Comparison of ENCODE assay signal across 3 cellular contexts in genomic region chr20:63326314-63327228, GRCh38.
TF ChIP-seq lines count a peak whose summit lies in the region.

No MANE protein-coding gene starts in this region.

TF ChIP-seq in SK-N-SH, 30 proteins besides CTCF, POLR2A, EP300 and RAD21:
- TF ChIP-seq GABPA (IDR thresholded peaks at IDR 0.05; ENCODE audit: low read depth): peak; percentile 23; the same call in 1 of the 2 replicates
- TF ChIP-seq POLR2AphosphoS5 (IDR thresholded peaks at IDR 0.05; ENCODE audit: low read depth, low read length): no peak
- TF ChIP-seq SIN3A (IDR thresholded peaks at IDR 0.05; ENCODE audit: borderline replicate concordance, low read depth, low read length): no peak
- no peak for TF ChIP-seq PBX3 (IDR thresholded peaks at IDR 0.05)
- no peak for TF ChIP-seq GATA2 (CRISPR knock-in tag; IDR thresholded peaks at IDR 0.05)
- no peak for TF ChIP-seq ZBTB33 (IDR thresholded peaks at IDR 0.05; ENCODE audit: borderline replicate concordance, low read depth)
- no peak for TF ChIP-seq MEF2A (IDR thresholded peaks at IDR 0.05; ENCODE audit: borderline replicate concordance, low read depth)

TF ChIP-seq in SK-N-SH treated with all-trans-retinoic acid at 6 μM for 48 hours, 23 proteins besides CTCF, POLR2A, EP300 and RAD21:
- TF ChIP-seq ZNF8 (CRISPR knock-in tag; IDR thresholded peaks at IDR 0.05): no peak
- no peak for TF ChIP-seq TOX (CRISPR knock-in tag; IDR thresholded peaks at IDR 0.05; ENCODE audit: borderline replicate concordance)
- TF ChIP-seq, protein P1, sequence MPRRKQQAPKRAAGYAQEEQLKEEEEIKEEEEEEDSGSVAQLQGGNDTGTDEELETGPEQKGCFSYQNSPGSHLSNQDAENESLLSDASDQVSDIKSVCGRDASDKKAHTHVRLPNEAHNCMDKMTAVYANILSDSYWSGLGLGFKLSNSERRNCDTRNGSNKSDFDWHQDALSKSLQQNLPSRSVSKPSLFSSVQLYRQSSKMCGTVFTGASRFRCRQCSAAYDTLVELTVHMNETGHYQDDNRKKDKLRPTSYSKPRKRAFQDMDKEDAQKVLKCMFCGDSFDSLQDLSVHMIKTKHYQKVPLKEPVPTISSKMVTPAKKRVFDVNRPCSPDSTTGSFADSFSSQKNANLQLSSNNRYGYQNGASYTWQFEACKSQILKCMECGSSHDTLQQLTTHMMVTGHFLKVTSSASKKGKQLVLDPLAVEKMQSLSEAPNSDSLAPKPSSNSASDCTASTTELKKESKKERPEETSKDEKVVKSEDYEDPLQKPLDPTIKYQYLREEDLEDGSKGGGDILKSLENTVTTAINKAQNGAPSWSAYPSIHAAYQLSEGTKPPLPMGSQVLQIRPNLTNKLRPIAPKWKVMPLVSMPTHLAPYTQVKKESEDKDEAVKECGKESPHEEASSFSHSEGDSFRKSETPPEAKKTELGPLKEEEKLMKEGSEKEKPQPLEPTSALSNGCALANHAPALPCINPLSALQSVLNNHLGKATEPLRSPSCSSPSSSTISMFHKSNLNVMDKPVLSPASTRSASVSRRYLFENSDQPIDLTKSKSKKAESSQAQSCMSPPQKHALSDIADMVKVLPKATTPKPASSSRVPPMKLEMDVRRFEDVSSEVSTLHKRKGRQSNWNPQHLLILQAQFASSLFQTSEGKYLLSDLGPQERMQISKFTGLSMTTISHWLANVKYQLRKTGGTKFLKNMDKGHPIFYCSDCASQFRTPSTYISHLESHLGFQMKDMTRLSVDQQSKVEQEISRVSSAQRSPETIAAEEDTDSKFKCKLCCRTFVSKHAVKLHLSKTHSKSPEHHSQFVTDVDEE (CRISPR knock-in tag; IDR thresholded peaks at IDR 0.05): no peak
- TF ChIP-seq ISL1 (CRISPR knock-in tag; IDR thresholded peaks at IDR 0.05): no peak
- no peak for TF ChIP-seq CSDC2 (CRISPR knock-in tag; IDR thresholded peaks at IDR 0.05)
- TF ChIP-seq, protein P2, sequence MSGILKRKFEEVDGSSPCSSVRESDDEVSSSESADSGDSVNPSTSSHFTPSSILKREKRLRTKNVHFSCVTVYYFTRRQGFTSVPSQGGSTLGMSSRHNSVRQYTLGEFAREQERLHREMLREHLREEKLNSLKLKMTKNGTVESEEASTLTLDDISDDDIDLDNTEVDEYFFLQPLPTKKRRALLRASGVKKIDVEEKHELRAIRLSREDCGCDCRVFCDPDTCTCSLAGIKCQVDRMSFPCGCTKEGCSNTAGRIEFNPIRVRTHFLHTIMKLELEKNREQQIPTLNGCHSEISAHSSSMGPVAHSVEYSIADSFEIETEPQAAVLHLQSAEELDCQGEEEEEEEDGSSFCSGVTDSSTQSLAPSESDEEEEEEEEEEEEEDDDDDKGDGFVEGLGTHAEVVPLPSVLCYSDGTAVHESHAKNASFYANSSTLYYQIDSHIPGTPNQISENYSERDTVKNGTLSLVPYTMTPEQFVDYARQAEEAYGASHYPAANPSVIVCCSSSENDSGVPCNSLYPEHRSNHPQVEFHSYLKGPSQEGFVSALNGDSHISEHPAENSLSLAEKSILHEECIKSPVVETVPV (CRISPR knock-in tag; IDR thresholded peaks at IDR 0.05): no peak
- TF ChIP-seq POU6F1 (CRISPR knock-in tag; IDR thresholded peaks at IDR 0.05; ENCODE audit: borderline replicate concordance, low read depth): no peak
- TF ChIP-seq SNAI2 (CRISPR knock-in tag; IDR thresholded peaks at IDR 0.05): no peak
- no peak for TF ChIP-seq ZNF70 (CRISPR knock-in tag; IDR thresholded peaks at IDR 0.05)
- no peak for TF ChIP-seq ARNTL (CRISPR knock-in tag; IDR thresholded peaks at IDR 0.05; ENCODE audit: borderline replicate concordance, low read depth)
- TF ChIP-seq OSR1 (CRISPR knock-in tag; IDR thresholded peaks at IDR 0.05): no peak
- TF ChIP-seq ESRRG (CRISPR knock-in tag; IDR thresholded peaks at IDR 0.05): no peak
- no peak for TF ChIP-seq ZFP30 (CRISPR knock-in tag; IDR thresholded peaks at IDR 0.05)
- TF ChIP-seq PPARA (CRISPR knock-in tag; IDR thresholded peaks at IDR 0.05; ENCODE audit: borderline replicate concordance): no peak
- no peak for TF ChIP-seq PATZ1 (CRISPR knock-in tag; IDR thresholded peaks at IDR 0.05; ENCODE audit: borderline replicate concordance)
- no peak for TF ChIP-seq CREB5 (CRISPR knock-in tag; IDR thresholded peaks at IDR 0.05; ENCODE audit: low read depth)

TF ChIP-seq in K562, 482 proteins besides CTCF, POLR2A, EP300 and RAD21:
- TF ChIP-seq EHMT2 (IDR thresholded peaks at IDR 0.05) (peak; percentile 32; the same call in 1 of the 2 replicates), FOXP1 (CRISPR knock-in tag; IDR thresholded peaks at IDR 0.05) (peak; percentile 97), ETV6 (IDR thresholded peaks at IDR 0.05; ENCODE audit: borderline replicate concordance in 1 of 2, low read depth in 2 of 2, low read length in 1 of 2) (peak; percentile 80 to 88; a peak in 3 of 4 replicates), ETV6 (CRISPR knock-in tag; IDR thresholded peaks at IDR 0.05; ENCODE audit: borderline replicate concordance) (no peak), COPS2 (conservative IDR thresholded peaks at IDR 0.05) (no peak), ELF1 (tag; IDR thresholded peaks at IDR 0.05) (peak; percentile 73), ZNF217 (CRISPR knock-in tag; IDR thresholded peaks at IDR 0.05) (no peak), GABPA (tag; conservative IDR thresholded peaks at IDR 0.05; ENCODE audit: low read depth) (peak; percentile 79), ZBTB40 (IDR thresholded peaks at IDR 0.05) (peak; percentile 83), ZBTB40 (CRISPR knock-in tag; IDR thresholded peaks at IDR 0.05) (no peak), ETV1 (tag; conservative IDR thresholded peaks at IDR 0.05; ENCODE audit: low read depth) (peak; percentile 38; the same call in 1 of the 2 replicates)
- TF ChIP-seq, protein P3, sequence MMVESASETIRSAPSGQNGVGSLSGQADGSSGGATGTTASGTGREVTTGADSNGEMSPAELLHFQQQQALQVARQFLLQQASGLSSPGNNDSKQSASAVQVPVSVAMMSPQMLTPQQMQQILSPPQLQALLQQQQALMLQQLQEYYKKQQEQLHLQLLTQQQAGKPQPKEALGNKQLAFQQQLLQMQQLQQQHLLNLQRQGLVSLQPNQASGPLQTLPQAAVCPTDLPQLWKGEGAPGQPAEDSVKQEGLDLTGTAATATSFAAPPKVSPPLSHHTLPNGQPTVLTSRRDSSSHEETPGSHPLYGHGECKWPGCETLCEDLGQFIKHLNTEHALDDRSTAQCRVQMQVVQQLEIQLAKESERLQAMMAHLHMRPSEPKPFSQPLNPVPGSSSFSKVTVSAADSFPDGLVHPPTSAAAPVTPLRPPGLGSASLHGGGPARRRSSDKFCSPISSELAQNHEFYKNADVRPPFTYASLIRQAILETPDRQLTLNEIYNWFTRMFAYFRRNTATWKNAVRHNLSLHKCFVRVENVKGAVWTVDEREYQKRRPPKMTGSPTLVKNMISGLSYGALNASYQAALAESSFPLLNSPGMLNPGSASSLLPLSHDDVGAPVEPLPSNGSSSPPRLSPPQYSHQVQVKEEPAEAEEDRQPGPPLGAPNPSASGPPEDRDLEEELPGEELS (CRISPR knock-in tag; IDR thresholded peaks at IDR 0.05; ENCODE audit: borderline replicate concordance): peak; percentile 87; the same call in 1 of the 2 replicates
